ENCODE assay signal across 11 cellular contexts in genomic region chr20:38031957-38032356, GRCh38. TPM values are rescaled to one million over a fixed set of nuclear protein-coding genes. Genes with fewer than 3 reads are reported as not detected.
A peak's percentile ranks its signal among the peaks of the same experiment; 100 is the strongest.
DNase-seq lines count a peak whose midpoint lies in the region; ATAC-seq and TF ChIP-seq lines count a peak whose summit lies in the region.
"Had no signal": no experiment of that assay in that cellular context is flagged by ENCODE, and none has a peak within 500 bp of the region (broad histone marks: within the 10 kb centered on the region; RNA-seq: fewer than 3 reads in every experiment).

No MANE protein-coding gene starts in this region.

- H3K27me3 ChIP-seq in mesendoderm (ENCODE audit: insufficient read depth, low read length, poor library complexity) (no peaks in the 10 kb centered on the region), tibial nerve (no peaks in the 10 kb centered on the region)

- H2AK5ac ChIP-seq in mesendoderm (ENCODE audit: low read length) = no peak overlapping the region

- no peak overlapping the region for H2BK120ac ChIP-seq in mesendoderm (ENCODE audit: low read depth, low read length)

- H3K4me2 ChIP-seq in mesendoderm (ENCODE audit: low read length) = peak overlapping the region; percentile 12

- H3K4me1 ChIP-seq in mesendoderm (ENCODE audit: control insufficient read depth, low read depth, low read length) (peaks cover 13% of the 10 kb centered on the region), tibial nerve (peaks cover 0 to 49% (median 25%) of the 10 kb centered on the region in 4 donors)

- no CpG with 5 or more reads among the region's 3 CpGs for WGBS in mesendoderm (ENCODE audit: extremely low coverage, insufficient coverage, low lambda C conversion rate)
- WGBS in tibial nerve, 2 donors = 91 to 99% methylated on average over 3 of the region's 3 CpGs

- H3K9ac ChIP-seq in mesendoderm (ENCODE audit: low read length) = peak overlapping the region; percentile 96

- TF ChIP-seq POLR2A in tibial nerve (IDR thresholded peaks at IDR 0.05) = no peak

- H3K4me1 Mint-ChIP-seq in CD14-positive monocyte (peaks cover 51% of the 10 kb centered on the region), HFFc6 (ENCODE audit: low read depth) (peaks cover 53% of the 10 kb centered on the region)
- H3K4me1 Mint-ChIP-seq in activated T-helper 2 cell treated with anti-CD3 and anti-CD28 coated beads, Interferon-gamma antibody, Interleukin-2, Interleukin-4, amounts not matched to agents 10 μg/mL and 5 μg/mL and 100 μg/mL, durations not matched to agents 14 hours and 24 hours and 36 hours (ENCODE audit: low read depth) = peaks cover 54% of the 10 kb centered on the region

- no peak overlapping the region for H2BK5ac ChIP-seq in mesendoderm (ENCODE audit: low read length)

- H3K9me3 Mint-ChIP-seq in CD14-positive monocyte (no peaks in the 10 kb centered on the region), HFFc6 (no peaks in the 10 kb centered on the region)
- no peaks in the 10 kb centered on the region for H3K9me3 Mint-ChIP-seq in activated T-helper 2 cell treated with anti-CD3 and anti-CD28 coated beads, Interferon-gamma antibody, Interleukin-2, Interleukin-4, amounts not matched to agents 10 μg/mL and 5 μg/mL and 100 μg/mL, durations not matched to agents 14 hours and 24 hours and 36 hours

- H2BK15ac ChIP-seq in mesendoderm (replicated peaks; ENCODE audit: low read depth) = no peak overlapping the region

- no peak overlapping the region for H4K5ac ChIP-seq in mesendoderm (ENCODE audit: low read length)

- H3K9me3 ChIP-seq in tibial nerve = no peaks in the 10 kb centered on the region

- H3K27me3 Mint-ChIP-seq in CD14-positive monocyte (ENCODE audit: low read depth in 3 of 3) (peaks cover 0 to 1% (median 0%) of the 10 kb centered on the region in 3 donors), HFFc6 (ENCODE audit: insufficient read depth) (peaks cover 2% of the 10 kb centered on the region)
- H3K27me3 Mint-ChIP-seq in activated T-helper 2 cell treated with anti-CD3 and anti-CD28 coated beads, Interferon-gamma antibody, Interleukin-2, Interleukin-4, amounts not matched to agents 10 μg/mL and 5 μg/mL and 100 μg/mL, durations not matched to agents 14 hours and 24 hours and 36 hours (ENCODE audit: low read depth) = no peaks in the 10 kb centered on the region

- intact Hi-C loops in CD14-positive monocyte (cut with micrococcal nuclease) = loop anchor here (5.0 to 10.0 kb wide), 2 partner anchors 403 to 415 kb away; partner anchors contain the start of gene SNHG17 (in 1 of the 2)
- intact Hi-C loops in activated T-helper 2 cell treated with anti-CD3 and anti-CD28 coated beads, Interferon-gamma antibody, Interleukin-2, Interleukin-4, amounts not matched to agents 10 μg/mL and 5 μg/mL and 100 μg/mL, durations not matched to agents 14 hours and 24 hours and 36 hours (cut with micrococcal nuclease) = no loop called here

- H3K4me3 ChIP-seq in mesendoderm (ENCODE audit: low read length) (no peak overlapping the region), tibial nerve (peak overlapping the region in 1 of 4 donors; percentile 99)

- ATAC-seq in GM21360 (IDR thresholded peaks at IDR 0.05; ENCODE audit: unreplicated experiment) = no peak

- TF ChIP-seq CTCF in CD14-positive monocyte (IDR thresholded peaks at IDR 0.05) = no peak
- no peak for TF ChIP-seq CTCF in HFFc6 (IDR thresholded peaks at IDR 0.05)
- no peak for TF ChIP-seq CTCF in tibial nerve (IDR thresholded peaks at IDR 0.05)

- DNase-seq in CD14-positive monocyte (ENCODE audit: low spot score) (no peak), HFFc6 (no peak), mesendoderm (no peak), HuH-7 (ENCODE audit: low spot score) (no peak), NCI-H1105 (lab: John Stamatoyannopoulos, UW) (no peak), tibial nerve (ENCODE audit: low spot score in 2 of 2) (no peak)
- DNase-seq in activated T-helper 2 cell treated with anti-CD3 and anti-CD28 coated beads, Interferon-gamma antibody, Interleukin-2, Interleukin-4, amounts not matched to agents 10 μg/mL and 5 μg/mL and 100 μg/mL, durations not matched to agents 14 hours and 24 hours and 36 hours (ENCODE audit: low spot score) = no peak
- DNase-seq: foreskin fibroblast; midbrain; stimulated activated CD4-positive, alpha-beta T cell treated with anti-CD3 and anti-CD28 coated beads, Interleukin-2, amount 100 ng/mL, for 48 hours had no signal

- H3K79me1 ChIP-seq in mesendoderm (ENCODE audit: low read length) = peaks cover 33% of the 10 kb centered on the region

- H3K23ac ChIP-seq in mesendoderm (ENCODE audit: low read length) = no peak overlapping the region

- no peak for TF ChIP-seq EP300 in tibial nerve (IDR thresholded peaks at IDR 0.05)

- H3K36me3 Mint-ChIP-seq in CD14-positive monocyte (peaks cover 11 to 20% of the 10 kb centered on the region in 2 donors), HFFc6 (ENCODE audit: low read depth) (peaks cover 15% of the 10 kb centered on the region)
- H3K36me3 Mint-ChIP-seq in activated T-helper 2 cell treated with anti-CD3 and anti-CD28 coated beads, Interferon-gamma antibody, Interleukin-2, Interleukin-4, amounts not matched to agents 10 μg/mL and 5 μg/mL and 100 μg/mL, durations not matched to agents 14 hours and 24 hours and 36 hours (ENCODE audit: low read depth) = peaks cover 41% of the 10 kb centered on the region

- peak overlapping the region; percentile 59 for H3K56ac ChIP-seq in mesendoderm (ENCODE audit: low read length)

- H3K27ac Mint-ChIP-seq in CD14-positive monocyte (peak overlapping the region in 5 of 7 donors; percentile 16 to 100 (median 84)), HFFc6 (peak overlapping the region; percentile 95; the same call in 1 of the 2 replicates)
- peak overlapping the region; percentile 98 for H3K27ac Mint-ChIP-seq in activated T-helper 2 cell treated with anti-CD3 and anti-CD28 coated beads, Interferon-gamma antibody, Interleukin-2, Interleukin-4, amounts not matched to agents 10 μg/mL and 5 μg/mL and 100 μg/mL, durations not matched to agents 14 hours and 24 hours and 36 hours

- H3K36me3 ChIP-seq in mesendoderm (ENCODE audit: control insufficient read depth, insufficient read depth, low read length) (peaks cover 1% of the 10 kb centered on the region), tibial nerve (peaks cover 0 to 16% (median 0%) of the 10 kb centered on the region in 3 donors)

- H4K8ac ChIP-seq in mesendoderm (ENCODE audit: low read depth, low read length) = no peak overlapping the region

- H3K18ac ChIP-seq in mesendoderm (ENCODE audit: low read length) = no peak overlapping the region

- peaks cover 53% of the 10 kb centered on the region for H3K79me2 ChIP-seq in mesendoderm (ENCODE audit: control insufficient read depth, insufficient read depth, low read length)

- H3K27ac ChIP-seq in mesendoderm (ENCODE audit: low read depth, low read length) = no peak overlapping the region
- no peak overlapping the region for H3K27ac ChIP-seq in tibial nerve

- no peak overlapping the region for H3K4ac ChIP-seq in mesendoderm (ENCODE audit: low read depth, low read length)

- H3K4me3 Mint-ChIP-seq in CD14-positive monocyte (no peak overlapping the region), HFFc6 (peak overlapping the region; percentile 99)
- peak overlapping the region; percentile 99 for H3K4me3 Mint-ChIP-seq in activated T-helper 2 cell treated with anti-CD3 and anti-CD28 coated beads, Interferon-gamma antibody, Interleukin-2, Interleukin-4, amounts not matched to agents 10 μg/mL and 5 μg/mL and 100 μg/mL, durations not matched to agents 14 hours and 24 hours and 36 hours (ENCODE audit: low read depth)

RNA-seq across cellular contexts. Expression of gene TTI1, which starts 1.3 kb away (rescaled TPM):
- 1 to 10 TPM; 6.4 to 8.8 TPM for polyA plus RNA-seq in CD14-positive monocyte
- total RNA-seq in HFFc6 (2021; fragmentation: NEBNext Ultra II Directional; extraction: Animal tissue kit (Norgen Biotek cat#: 25700)) = 10 to 100 TPM; 11.8 to 17.9 (median 14.1) TPM
- 35.7 and 36.7 TPM in 2 replicates for total RNA-seq in activated T-helper 2 cell treated with anti-CD3 and anti-CD28 coated beads, Interferon-gamma antibody, Interleukin-2, Interleukin-4, amounts not matched to agents 10 μg/mL and 5 μg/mL and 100 μg/mL, durations not matched to agents 14 hours and 24 hours and 36 hours
- polyA plus RNA-seq in mesendoderm (2013, experiment 1 of 2) = 24.7 TPM
- polyA plus RNA-seq in mesendoderm (2013, experiment 2 of 2) = 25.3 TPM
- total RNA-seq in tibial nerve = 10 to 100 TPM in 3 of 4 donors, 1 to 10 TPM in 1; 8.2 to 14.2 (median 10.8) TPM

RNA-seq across cellular contexts. Expression of gene RPRD1B, which starts 1.6 kb away (rescaled TPM):
- polyA plus RNA-seq in CD14-positive monocyte = 1 to 10 TPM; 3.6 to 4.7 TPM
- total RNA-seq in HFFc6 (2021; fragmentation: NEBNext Ultra II Directional; extraction: Animal tissue kit (Norgen Biotek cat#: 25700)) = 10 to 100 TPM; 15.9 to 20.2 (median 19.2) TPM
- total RNA-seq in activated T-helper 2 cell treated with anti-CD3 and anti-CD28 coated beads, Interferon-gamma antibody, Interleukin-2, Interleukin-4, amounts not matched to agents 10 μg/mL and 5 μg/mL and 100 μg/mL, durations not matched to agents 14 hours and 24 hours and 36 hours = 39.4 and 42.6 TPM in 2 replicates
- polyA plus RNA-seq in mesendoderm (2013, experiment 1 of 2) = 26.3 TPM
- 25.7 TPM for polyA plus RNA-seq in mesendoderm (2013, experiment 2 of 2)
- total RNA-seq in tibial nerve = 10 to 100 TPM; 28.5 to 36.3 (median 35.1) TPM

Comparison
In these comparisons a context has a peak if more than half of its experiments do, and no peak if none do; other contexts are left out.
1. H3K4me3 Mint-ChIP-seq: peak in HFFc6 (single experiment) and activated T-helper 2 cell treated with anti-CD3 and anti-CD28 coated beads, Interferon-gamma antibody, Interleukin-2, Interleukin-4, amounts not matched to agents 10 μg/mL and 5 μg/mL and 100 μg/mL, durations not matched to agents 14 hours and 24 hours and 36 hours (single experiment); none in CD14-positive monocyte (0 of 2).
2. Peak in every context shown above with its lines, with median percentiles within 50 percentile points of each other: H3K27ac Mint-ChIP-seq.